17 cellular contexts compared by ENCODE assay signal in genomic region chr15:85764304-85764633, GRCh38. TPM values are rescaled to one million over a fixed set of nuclear protein-coding genes. Genes with fewer than 3 reads are reported as not detected.
DNase-seq lines count a peak whose midpoint lies in the region; ATAC-seq and TF ChIP-seq lines count a peak whose summit lies in the region.
"Had no signal": no experiment of that assay in that cellular context is flagged by ENCODE, and none has a peak within 500 bp of the region (broad histone marks: within the 10 kb centered on the region; RNA-seq: fewer than 3 reads in every experiment).

No MANE protein-coding gene starts in this region.

- no peaks in the 10 kb centered on the region for H3K27me3 ChIP-seq in mammary epithelial cell (ENCODE audit: insufficient read depth, low read length)
- H3K27me3 ChIP-seq in right atrium auricular region: no peaks in the 10 kb centered on the region
- H3K27me3 ChIP-seq: right lobe of liver had no signal

- WGBS in mammary epithelial cell (ENCODE audit: low coverage, missing lambda C conversion rate): 37% methylated on average over 4 of the region's 8 CpGs

- no peak for DNase-seq in HFFc6
- no peak for DNase-seq in mammary epithelial cell
- no peak for DNase-seq in right atrium auricular region (ENCODE audit: low spot score)
- DNase-seq in stimulated activated effector memory CD8-positive, alpha-beta T cell treated with anti-CD3 and anti-CD28 coated beads, Interleukin-12 subunit alpha, Interleukin-12 subunit beta, amount 100 ng/mL, for 72 hours (ENCODE audit: low spot score in 2 of 2): no peak
- no peak for DNase-seq in hypothalamus (lab: John Stamatoyannopoulos, UW)
- DNase-seq: left colon; NCI-H1092 treated with DMSO at 0.1 percent for 48 hours; NCI-H2107; NCI-H69; PC-3; right lobe of liver; stimulated activated naive CD8-positive, alpha-beta T cell treated with anti-CD3 and anti-CD28 coated beads, Interleukin-15, Interleukin-2, amounts not matched to agents 100 U/mL and 50 U/mL, for 24 hours; T-helper 9 cell had no signal

- H3K4me3 Mint-ChIP-seq in HFFc6: no peak overlapping the region
- no peak overlapping the region for H3K4me3 Mint-ChIP-seq in stimulated activated effector memory CD8-positive, alpha-beta T cell treated with anti-CD3 and anti-CD28 coated beads, Interleukin-12 subunit alpha, Interleukin-12 subunit beta, amount 100 ng/mL, for 72 hours

- H3K36me3 Mint-ChIP-seq in HFFc6 (ENCODE audit: low read depth): no peaks in the 10 kb centered on the region
- H3K36me3 Mint-ChIP-seq in stimulated activated effector memory CD8-positive, alpha-beta T cell treated with anti-CD3 and anti-CD28 coated beads, Interleukin-12 subunit alpha, Interleukin-12 subunit beta, amount 100 ng/mL, for 72 hours: no peaks in the 10 kb centered on the region

- H3K9ac ChIP-seq in mammary epithelial cell (ENCODE audit: insufficient read depth, low read length): no peak overlapping the region
- H3K9ac ChIP-seq: KMS-11 had no signal

- in situ Hi-C loops in mammary epithelial cell (cut with MboI; ENCODE audit: low sequenced_read_pairs in 2 of 2): no loop called here

- H3K36me3 ChIP-seq in mammary epithelial cell (ENCODE audit: insufficient read depth, low read length): no peaks in the 10 kb centered on the region
- no peaks in the 10 kb centered on the region for H3K36me3 ChIP-seq in right atrium auricular region

- H4K20me1 ChIP-seq in mammary epithelial cell (ENCODE audit: insufficient read depth, low read length): no peaks in the 10 kb centered on the region

- H3K27ac ChIP-seq in mammary epithelial cell (ENCODE audit: insufficient read depth, low read depth, low read length) (peak overlapping the region; percentile 61), right atrium auricular region (peak overlapping the region; percentile 70 to 71)
- H3K27ac ChIP-seq: KMS-11 had no signal

- no peaks in the 10 kb centered on the region for H3K9me3 ChIP-seq in mammary epithelial cell (replicated peaks; ENCODE audit: insufficient read depth, low read length)
- H3K9me3 ChIP-seq in right atrium auricular region: no peaks in the 10 kb centered on the region
- H3K9me3 ChIP-seq: right lobe of liver had no signal

- BruUV-seq in mammary epithelial cell (replicated peaks; lab: Mats Ljungman, UMichigan): no TSS peak

- peak overlapping the region; percentile 60 for H2AFZ ChIP-seq in mammary epithelial cell (ENCODE audit: low read depth, low read length)

- CTCF ChIA-PET in mammary epithelial cell (lab: Charles Lee; ENCODE audit: low non-redundant PET): no interaction called here

- intact Hi-C loops in mammary epithelial cell (cut with micrococcal nuclease): no loop called here

- H3K4me3 ChIP-seq in mammary epithelial cell (replicated peaks in 1 of 3; ENCODE audit: insufficient read depth in 1 of 3, low read depth in 2 of 3, low read length in 3 of 3) (no peak overlapping the region), right atrium auricular region (no peak overlapping the region)
- H3K4me3 ChIP-seq: right lobe of liver had no signal

- H3K79me2 ChIP-seq in mammary epithelial cell (ENCODE audit: insufficient read depth, low read length): peaks cover 45% of the 10 kb centered on the region

- no peaks in the 10 kb centered on the region for H3K9me3 Mint-ChIP-seq in HFFc6
- H3K9me3 Mint-ChIP-seq in stimulated activated effector memory CD8-positive, alpha-beta T cell treated with anti-CD3 and anti-CD28 coated beads, Interleukin-12 subunit alpha, Interleukin-12 subunit beta, amount 100 ng/mL, for 72 hours: no peaks in the 10 kb centered on the region

- H3K27ac Mint-ChIP-seq in HFFc6: 0 out of 2 replicates have a peak overlapping the region, but pooled peaks have one; percentile 42
- peak overlapping the region; percentile 53 for H3K27ac Mint-ChIP-seq in stimulated activated effector memory CD8-positive, alpha-beta T cell treated with anti-CD3 and anti-CD28 coated beads, Interleukin-12 subunit alpha, Interleukin-12 subunit beta, amount 100 ng/mL, for 72 hours

- peaks cover 14% of the 10 kb centered on the region for H3K4me1 Mint-ChIP-seq in HFFc6 (ENCODE audit: low read depth)
- H3K4me1 Mint-ChIP-seq in stimulated activated effector memory CD8-positive, alpha-beta T cell treated with anti-CD3 and anti-CD28 coated beads, Interleukin-12 subunit alpha, Interleukin-12 subunit beta, amount 100 ng/mL, for 72 hours: peaks cover 7% of the 10 kb centered on the region

- peaks cover 40% of the 10 kb centered on the region for H3K4me1 ChIP-seq in mammary epithelial cell (ENCODE audit: insufficient read depth, low read length)
- H3K4me1 ChIP-seq in right atrium auricular region: peaks cover 0 to 47% of the 10 kb centered on the region in 2 donors

- dilution Hi-C loops in mammary epithelial cell (cut with HindIII; ENCODE audit: low sequenced_read_pairs): no loop called here

- no peak for ATAC-seq in stimulated activated effector memory CD8-positive, alpha-beta T cell treated with anti-CD3 and anti-CD28 coated beads, Interleukin-12 subunit alpha, Interleukin-12 subunit beta, amount 100 ng/mL, for 72 hours
- no peak for ATAC-seq in HG03378 (IDR thresholded peaks at IDR 0.05; ENCODE audit: unreplicated experiment)
- ATAC-seq in GM21529 (IDR thresholded peaks at IDR 0.05; ENCODE audit: unreplicated experiment): no peak
- ATAC-seq: activated CD4-positive, CD25-positive, alpha-beta regulatory T cell treated with anti-CD3 and anti-CD28 coated beads, Interleukin-2, amount 50 U/mL, for 24 hours; left colon; PC-3; right lobe of liver; stimulated activated naive CD8-positive, alpha-beta T cell treated with anti-CD3 and anti-CD28 coated beads, Interleukin-15, Interleukin-2, amounts not matched to agents 100 U/mL and 50 U/mL, for 24 hours had no signal

- peak overlapping the region; percentile 16 for H3K4me2 ChIP-seq in mammary epithelial cell (ENCODE audit: insufficient read depth, low read depth, low read length)
- H3K4me2 ChIP-seq: KMS-11 had no signal

- TF ChIP-seq CTCF in HFFc6 (IDR thresholded peaks at IDR 0.05) (no peak), mammary epithelial cell (conservative IDR thresholded peaks at IDR 0.05 in 1 of 2, IDR thresholded peaks at IDR 0.05 in 1 of 2; ENCODE audit: extremely low read depth in 1 of 2, insufficient read depth in 1 of 2, low read depth in 1 of 2, low read length in 2 of 2) (no peak), right atrium auricular region (IDR thresholded peaks at IDR 0.05) (no peak)

- no peaks in the 10 kb centered on the region for H3K27me3 Mint-ChIP-seq in HFFc6 (ENCODE audit: insufficient read depth)

RNA-seq across cellular contexts. Expression of gene KLHL25, which starts 30.5 kb away (rescaled TPM):
- 1 to 10 TPM; 2.2 to 3.2 (median 2.5) TPM for total RNA-seq in HFFc6 (2021; fragmentation: NEBNext Ultra II Directional; extraction: Animal tissue kit (Norgen Biotek cat#: 25700))
- total RNA-seq in mammary epithelial cell (10 to 100 TPM in 1 of 2 donors, 1 to 10 TPM in 1; 7.7 to 12.2 TPM), right atrium auricular region (1 to 10 TPM; 4.1 TPM)
- 4.6 TPM for polyA plus RNA-seq in mammary epithelial cell
- 7.0 TPM for polyA minus RNA-seq in mammary epithelial cell
